1 cellular context compared by ENCODE assay signal in genomic region chr11:62981743-62982142, GRCh38.
TF ChIP-seq lines count a peak whose summit lies in the region.

No MANE protein-coding gene starts in this region.

TF ChIP-seq in H1, 55 proteins besides CTCF, POLR2A, EP300 and RAD21:
- TF ChIP-seq RXRA (IDR thresholded peaks at IDR 0.05; ENCODE audit: insufficient read depth, low read depth, low read length), result no peak
- TF ChIP-seq, protein P1, sequence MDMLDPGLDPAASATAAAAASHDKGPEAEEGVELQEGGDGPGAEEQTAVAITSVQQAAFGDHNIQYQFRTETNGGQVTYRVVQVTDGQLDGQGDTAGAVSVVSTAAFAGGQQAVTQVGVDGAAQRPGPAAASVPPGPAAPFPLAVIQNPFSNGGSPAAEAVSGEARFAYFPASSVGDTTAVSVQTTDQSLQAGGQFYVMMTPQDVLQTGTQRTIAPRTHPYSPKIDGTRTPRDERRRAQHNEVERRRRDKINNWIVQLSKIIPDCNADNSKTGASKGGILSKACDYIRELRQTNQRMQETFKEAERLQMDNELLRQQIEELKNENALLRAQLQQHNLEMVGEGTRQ (IDR thresholded peaks at IDR 0.05; ENCODE audit: low read length), result no peak
- no peak for TF ChIP-seq NANOG (IDR thresholded peaks at IDR 0.05; ENCODE audit: insufficient read depth, low read depth, low read length, poor library complexity, severe bottlenecking)
- TF ChIP-seq ZNF274 (IDR thresholded peaks at IDR 0.05; ENCODE audit: borderline replicate concordance, extremely low read depth, low read length), result no peak
- TF ChIP-seq TAF7 (optimal IDR thresholded peaks at IDR 0.05; ENCODE audit: borderline replicate concordance, low read depth, low read length), result no peak
- no peak for TF ChIP-seq TEAD4 (IDR thresholded peaks at IDR 0.05; ENCODE audit: low read depth, low read length)
- TF ChIP-seq CEBPB (IDR thresholded peaks at IDR 0.05; ENCODE audit: low read depth, low read length), result no peak
- no peak for TF ChIP-seq RNF2 (IDR thresholded peaks at IDR 0.05; ENCODE audit: borderline replicate concordance, low read depth, low read length, missing control alignments, poor library complexity, severe bottlenecking)
- no peak for TF ChIP-seq CTBP2 (IDR thresholded peaks at IDR 0.05; ENCODE audit: borderline replicate concordance, insufficient read depth, insufficient read length, low read length)
- no peak for TF ChIP-seq CREB1 (IDR thresholded peaks at IDR 0.05)
